Comparison of ENCODE assay signal across 8 cellular contexts in the genomic region with DNA sequence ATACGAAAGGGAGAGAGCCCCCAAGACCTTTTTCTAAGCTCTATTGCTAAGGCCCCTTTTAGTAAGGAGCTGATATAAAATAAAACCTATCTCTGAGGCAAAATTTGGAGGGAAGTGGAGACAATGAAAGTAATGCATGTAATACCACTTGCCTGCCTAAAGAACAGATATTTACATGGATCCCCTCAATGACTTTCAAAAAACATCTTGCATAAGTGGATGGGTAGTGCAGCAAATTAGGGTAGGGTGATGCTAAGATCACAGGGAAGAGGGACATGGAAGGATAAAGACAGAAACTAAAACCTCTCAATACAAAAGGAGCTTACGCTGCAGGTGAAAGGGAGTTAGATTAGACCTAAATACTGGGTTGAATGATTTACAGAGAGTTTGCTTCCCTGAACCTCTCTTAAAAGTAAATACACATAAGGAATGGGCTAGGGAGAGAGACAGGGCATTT. TPM values are rescaled to one million over a fixed set of nuclear protein-coding genes. Genes with fewer than 3 reads are reported as not detected.
A peak's percentile ranks its signal among the peaks of the same experiment; 100 is the strongest.
DNase-seq lines count a peak whose midpoint lies in the region; ATAC-seq and TF ChIP-seq lines count a peak whose summit lies in the region.

No MANE protein-coding gene starts in this region.

- WGBS in thymus = 97% methylated on average over 2 of the region's 2 CpGs

- peaks cover 2 to 78% of the 10 kb centered on the region in 2 donors for H3K36me3 ChIP-seq in left lung
- H3K36me3 ChIP-seq in thymus (ENCODE audit: control insufficient read depth, insufficient read depth) = peaks cover 56% of the 10 kb centered on the region

- peak overlapping the region; percentile 84 for H3K4me3 Mint-ChIP-seq in activated CD8-positive, alpha-beta memory T cell treated with anti-CD3 and anti-CD28 coated beads, Interleukin-2, amount 10 ng/mL, durations not matched to agents 7 days and 5 days
- H3K4me3 Mint-ChIP-seq in activated naive CD8-positive, alpha-beta T cell treated with anti-CD3 and anti-CD28 coated beads for 36 hours = peak overlapping the region; percentile 91

- no peak for ATAC-seq in activated CD8-positive, alpha-beta memory T cell treated with anti-CD3 and anti-CD28 coated beads, Interleukin-2, amount 10 ng/mL, durations not matched to agents 7 days and 5 days
- no peak for ATAC-seq in left lung
- ATAC-seq in GM18502 (IDR thresholded peaks at IDR 0.05; ENCODE audit: poor library complexity, unreplicated experiment) = no peak
- no peak for ATAC-seq in GM21360 (IDR thresholded peaks at IDR 0.05; ENCODE audit: unreplicated experiment)

- peaks cover 24% of the 10 kb centered on the region for H3K4me1 Mint-ChIP-seq in activated CD8-positive, alpha-beta memory T cell treated with anti-CD3 and anti-CD28 coated beads, Interleukin-2, amount 10 ng/mL, durations not matched to agents 7 days and 5 days
- H3K4me1 Mint-ChIP-seq in activated naive CD8-positive, alpha-beta T cell treated with anti-CD3 and anti-CD28 coated beads for 36 hours = peaks cover 30% of the 10 kb centered on the region

- CTCF ChIA-PET in activated CD8-positive, alpha-beta memory T cell treated with anti-CD3 and anti-CD28 coated beads, Interleukin-2, amount 10 ng/mL, durations not matched to agents 7 days and 5 days (lab: Charles Lee) = interaction anchor here (0.9 to 3.4 kb wide), 6 partner anchors 8 to 304 kb away, joined by 3 to 20 read pairs (median 3); partner anchors contain the start of gene SNX17

- H3K27me3 Mint-ChIP-seq in activated CD8-positive, alpha-beta memory T cell treated with anti-CD3 and anti-CD28 coated beads, Interleukin-2, amount 10 ng/mL, durations not matched to agents 7 days and 5 days = no peaks in the 10 kb centered on the region
- H3K27me3 Mint-ChIP-seq in activated naive CD8-positive, alpha-beta T cell treated with anti-CD3 and anti-CD28 coated beads for 36 hours = no peaks in the 10 kb centered on the region

- H3K27me3 ChIP-seq in left lung (no peaks in the 10 kb centered on the region), thymus (ENCODE audit: control insufficient read depth, insufficient read depth) (no peaks in the 10 kb centered on the region)

- peak overlapping the region; percentile 87 to 89 for H3K27ac ChIP-seq in left lung
- H3K27ac ChIP-seq in thymus (ENCODE audit: low read depth) = no peak overlapping the region

- H3K9me3 ChIP-seq in left lung (no peaks in the 10 kb centered on the region), thymus (ENCODE audit: control insufficient read depth) (no peaks in the 10 kb centered on the region)

- intact Hi-C loops in left lung (cut with DNase I) = no loop called here

- H3K4me1 ChIP-seq in left lung = peaks cover 7 to 28% of the 10 kb centered on the region in 2 donors
- H3K4me1 ChIP-seq in thymus (ENCODE audit: control insufficient read depth, insufficient read depth, low read length) = peaks cover 9% of the 10 kb centered on the region

- no peaks in the 10 kb centered on the region for H3K9me3 Mint-ChIP-seq in activated CD8-positive, alpha-beta memory T cell treated with anti-CD3 and anti-CD28 coated beads, Interleukin-2, amount 10 ng/mL, durations not matched to agents 7 days and 5 days (ENCODE audit: low read depth)
- H3K9me3 Mint-ChIP-seq in activated naive CD8-positive, alpha-beta T cell treated with anti-CD3 and anti-CD28 coated beads for 36 hours = no peaks in the 10 kb centered on the region

- peaks cover 43% of the 10 kb centered on the region for H3K36me3 Mint-ChIP-seq in activated CD8-positive, alpha-beta memory T cell treated with anti-CD3 and anti-CD28 coated beads, Interleukin-2, amount 10 ng/mL, durations not matched to agents 7 days and 5 days
- H3K36me3 Mint-ChIP-seq in activated naive CD8-positive, alpha-beta T cell treated with anti-CD3 and anti-CD28 coated beads for 36 hours = peaks cover 37% of the 10 kb centered on the region

- no peak for DNase-seq in activated CD8-positive, alpha-beta memory T cell treated with anti-CD3 and anti-CD28 coated beads, Interleukin-2, amount 10 ng/mL, durations not matched to agents 7 days and 5 days
- DNase-seq in activated CD8-positive, alpha-beta memory T cell treated with anti-CD3 and anti-CD28 coated beads, Interleukin-2, amount 50 U/mL, for 48 hours = no peak
- DNase-seq in activated naive CD8-positive, alpha-beta T cell treated with anti-CD3 and anti-CD28 coated beads for 36 hours = no peak
- no peak for DNase-seq in left lung
- DNase-seq in NCI-H524 treated with DMSO at 0.1 percent for 48 hours (lab: John Stamatoyannopoulos, UW) = no peak

- H3K27ac Mint-ChIP-seq in activated CD8-positive, alpha-beta memory T cell treated with anti-CD3 and anti-CD28 coated beads, Interleukin-2, amount 10 ng/mL, durations not matched to agents 7 days and 5 days = peak overlapping the region; percentile 96
- H3K27ac Mint-ChIP-seq in activated naive CD8-positive, alpha-beta T cell treated with anti-CD3 and anti-CD28 coated beads for 36 hours = peak overlapping the region; percentile 94

- peak overlapping the region; percentile 53 to 74 for H3K4me3 ChIP-seq in left lung
- peak overlapping the region; percentile 80 for H3K4me3 ChIP-seq in thymus (ENCODE audit: low read length)

- no peak for TF ChIP-seq CTCF in left lung (IDR thresholded peaks at IDR 0.05)

RNA-seq across cellular contexts. Expression of gene ZNF513, which starts 1.1 kb away (rescaled TPM):
- 10 to 100 TPM; 12.7 to 15.4 TPM for total RNA-seq in activated CD8-positive, alpha-beta memory T cell treated with anti-CD3 and anti-CD28 coated beads, Interleukin-2, amount 10 ng/mL, durations not matched to agents 7 days and 5 days
- 1 to 10 TPM; 8.3 to 9.9 TPM for total RNA-seq in activated naive CD8-positive, alpha-beta T cell treated with anti-CD3 and anti-CD28 coated beads for 36 hours
- 10 to 100 TPM; 16.4 to 17.2 TPM for total RNA-seq in left lung
- 30.7 TPM for polyA plus RNA-seq in thymus

RNA-seq across cellular contexts. Expression of gene SNX17, which starts 9.0 kb away (rescaled TPM):
- total RNA-seq in activated CD8-positive, alpha-beta memory T cell treated with anti-CD3 and anti-CD28 coated beads, Interleukin-2, amount 10 ng/mL, durations not matched to agents 7 days and 5 days = 100 to 1,000 TPM; 101 to 125 TPM
- 10 to 100 TPM; 88.1 to 96.0 TPM for total RNA-seq in activated naive CD8-positive, alpha-beta T cell treated with anti-CD3 and anti-CD28 coated beads for 36 hours
- total RNA-seq in left lung = 100 to 1,000 TPM in 1 of 2 donors, 10 to 100 TPM in 1; 91.0 to 121 TPM
- 77.8 TPM for polyA plus RNA-seq in thymus

RNA-seq across cellular contexts. Expression of gene EIF2B4, which starts 9.3 kb away (rescaled TPM):
- total RNA-seq in activated CD8-positive, alpha-beta memory T cell treated with anti-CD3 and anti-CD28 coated beads, Interleukin-2, amount 10 ng/mL, durations not matched to agents 7 days and 5 days = 10 to 100 TPM; 38.6 to 43.1 TPM
- total RNA-seq in activated naive CD8-positive, alpha-beta T cell treated with anti-CD3 and anti-CD28 coated beads for 36 hours = 10 to 100 TPM; 41.2 to 43.6 TPM
- total RNA-seq in left lung = 10 to 100 TPM; 30.7 to 36.9 TPM
- polyA plus RNA-seq in thymus = 56.0 TPM

RNA-seq across cellular contexts. Expression of gene GTF3C2, which starts 22.8 kb away (rescaled TPM):
- total RNA-seq in activated CD8-positive, alpha-beta memory T cell treated with anti-CD3 and anti-CD28 coated beads, Interleukin-2, amount 10 ng/mL, durations not matched to agents 7 days and 5 days = 10 to 100 TPM; 54.6 to 67.6 TPM
- 10 to 100 TPM; 77.4 to 83.9 TPM for total RNA-seq in activated naive CD8-positive, alpha-beta T cell treated with anti-CD3 and anti-CD28 coated beads for 36 hours
- 10 to 100 TPM; 45.2 to 54.5 TPM for total RNA-seq in left lung
- polyA plus RNA-seq in thymus = 39.9 TPM

RNA-seq across cellular contexts. Expression of gene PPM1G, which starts 30.0 kb away (rescaled TPM):
- 100 to 1,000 TPM; 136 to 159 TPM for total RNA-seq in activated CD8-positive, alpha-beta memory T cell treated with anti-CD3 and anti-CD28 coated beads, Interleukin-2, amount 10 ng/mL, durations not matched to agents 7 days and 5 days
- 100 to 1,000 TPM; 172 to 176 TPM for total RNA-seq in activated naive CD8-positive, alpha-beta T cell treated with anti-CD3 and anti-CD28 coated beads for 36 hours
- total RNA-seq in left lung = 10 to 100 TPM; 55.5 to 66.5 TPM
- 50.4 TPM for polyA plus RNA-seq in thymus
